ENCODE assay signal across 1 cellular context in genomic region chr11:27909386-27909785, GRCh38.
TF ChIP-seq lines count a peak whose summit lies in the region.

No MANE protein-coding gene starts in this region.

TF ChIP-seq in SK-N-SH, 30 proteins besides CTCF, POLR2A, EP300 and RAD21 (continued from another document):
- TF ChIP-seq ZBTB33 (IDR thresholded peaks at IDR 0.05; ENCODE audit: borderline replicate concordance, low read depth): no peak
TF ChIP-seq in SK-N-SH: peak in this region for 0.
